ENCODE assay signal across 8 cellular contexts in the genomic region with DNA sequence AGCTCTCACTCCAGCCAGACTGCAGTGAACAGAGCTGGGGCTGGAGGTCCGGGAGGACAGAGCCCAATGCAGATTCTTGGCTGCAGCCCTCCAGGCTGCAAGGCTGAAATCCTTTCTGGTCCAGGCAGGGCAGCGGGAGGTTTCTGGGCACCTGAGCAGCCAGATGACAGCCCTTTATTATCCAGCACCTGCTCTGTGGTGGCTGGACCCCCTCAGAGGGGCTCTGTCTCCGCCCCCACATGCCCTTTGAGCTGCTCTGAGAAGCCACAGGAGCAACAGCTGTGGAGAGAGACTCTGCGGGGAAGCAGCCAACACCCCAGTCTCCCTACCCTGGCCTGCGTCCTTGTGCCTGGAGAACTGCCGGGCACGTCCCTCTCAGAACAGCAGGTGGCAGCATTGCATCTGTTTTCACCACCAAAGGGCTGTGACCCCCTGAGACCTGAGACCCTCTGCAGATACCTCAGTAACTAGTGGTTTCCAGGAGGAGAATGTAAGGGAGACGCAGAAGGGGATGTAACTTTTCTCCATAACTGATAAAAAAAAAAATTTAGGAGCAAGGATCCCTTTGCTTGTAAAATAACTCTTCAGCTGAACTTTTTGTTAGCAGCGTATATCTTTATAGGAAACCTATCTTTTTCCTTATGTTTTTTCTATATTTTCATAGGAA. TPM values are rescaled to one million over a fixed set of nuclear protein-coding genes. Genes with fewer than 3 reads are reported as not detected.
DNase-seq lines count a peak whose midpoint lies in the region; ATAC-seq and TF ChIP-seq lines count a peak whose summit lies in the region.

No MANE protein-coding gene starts in this region.

- WGBS in lower leg skin, 2 donors: 17 to 22% methylated on average over 8 to 9 of the region's 9 CpGs

- no peak overlapping the region for H3K27ac ChIP-seq in colonic mucosa

- no peaks in the 10 kb centered on the region for H3K9me3 ChIP-seq in colonic mucosa

- peak overlapping the region in 1 of 2 donors; percentile 5 for H3K9ac ChIP-seq in colonic mucosa (ENCODE audit: low read depth in 2 of 2, low read length in 2 of 2)

- H3K4me1 ChIP-seq in colonic mucosa: peaks cover 4% of the 10 kb centered on the region

- H3K4me3 ChIP-seq in colonic mucosa (no peak overlapping the region), lower leg skin (ENCODE audit: low read depth, poor library complexity, severe bottlenecking) (no peak overlapping the region)

- DNase-seq in activated gamma-delta T cell treated with Interleukin-2 at 50 U/mL for 16 hours: peak; percentile 68
- DNase-seq in activated gamma-delta T cell (lab: John Stamatoyannopoulos, UW): no peak
- peak; percentile 61 for DNase-seq in NCI-H460 (ENCODE audit: extremely low read depth, low read depth)
- peak; percentile 67 to 70 for DNase-seq in activated CD4-positive, alpha-beta T cell treated with anti-CD3 and anti-CD28 coated beads for 4 hours
- DNase-seq in colonic mucosa: peak; percentile 82
- DNase-seq in lower leg skin (ENCODE audit: low spot score in 2 of 2): peak; percentile 60 to 93
- DNase-seq in stimulated activated CD4-positive, alpha-beta T cell treated with anti-CD3 and anti-CD28 coated beads, TNF-alpha, amount 100 ng/mL, for 48 hours (ENCODE audit: low read depth in 3 of 3): peak; percentile 50 to 66 (median 52)

- no peak for ATAC-seq in HG02623 (IDR thresholded peaks at IDR 0.05; ENCODE audit: unreplicated experiment)

- no peak for TF ChIP-seq POLR2A in lower leg skin (IDR thresholded peaks at IDR 0.05)

- no peaks in the 10 kb centered on the region for H3K27me3 ChIP-seq in colonic mucosa

- TF ChIP-seq CTCF in colonic mucosa (IDR thresholded peaks at IDR 0.05) (peak; percentile 86), lower leg skin (IDR thresholded peaks at IDR 0.05) (peak in 1 of 3 donors; percentile 69)

- intact Hi-C loops in colonic mucosa (cut with DNase I) (no loop called here), lower leg skin (cut with DNase I; ENCODE audit: low total_unique reads) (loop anchor here (10.0 kb wide), 1 partner anchor 152 kb away; the partner anchor contains the start of gene DHX58)

- H3K36me3 ChIP-seq in colonic mucosa: no peaks in the 10 kb centered on the region

RNA-seq across cellular contexts. Expression of gene CNP, which starts 3.7 kb away (rescaled TPM):
- total RNA-seq in NCI-H460 (2014; rRNA removed; shearing (Covaris generic)): 26.4 and 35.2 TPM in 2 replicates
- polyA plus RNA-seq in NCI-H460 (2014; cell fraction: nucleus; rRNA removed): 41.4 and 52.4 TPM in 2 replicates
- total RNA-seq in colonic mucosa: 10 to 100 TPM; 44.7 to 49.4 TPM
- 10 to 100 TPM; 37.2 to 63.8 (median 44.5) TPM for total RNA-seq in lower leg skin

RNA-seq across cellular contexts. Expression of gene ODAD4, which starts 32.5 kb away (rescaled TPM):
- total RNA-seq in NCI-H460 (2014; rRNA removed; shearing (Covaris generic)): 0.46 and 1.3 TPM in 2 replicates
- polyA plus RNA-seq in NCI-H460 (2014; cell fraction: nucleus; rRNA removed): 1.4 and 3.0 TPM in 2 replicates
- total RNA-seq in colonic mucosa (under 1 TPM; 0.15 to 0.19 TPM), lower leg skin (under 1 TPM in 3 of 4 donors, not detected in 1; 0.13 to 0.42 (median 0.20) TPM)

RNA-seq across cellular contexts. Expression of gene ACLY, which starts 44.1 kb away (rescaled TPM):
- 100 and 114 TPM in 2 replicates for total RNA-seq in NCI-H460 (2014; rRNA removed; shearing (Covaris generic))
- 123 and 167 TPM in 2 replicates for polyA plus RNA-seq in NCI-H460 (2014; cell fraction: nucleus; rRNA removed)
- 100 to 1,000 TPM; 135 to 145 TPM for total RNA-seq in colonic mucosa
- 10 to 100 TPM; 50.3 to 73.0 (median 62.4) TPM for total RNA-seq in lower leg skin

RNA-seq across cellular contexts. Expression of gene DNAJC7, which starts 54.3 kb away (rescaled TPM):
- 107 and 109 TPM in 2 replicates for total RNA-seq in NCI-H460 (2014; rRNA removed; shearing (Covaris generic))
- polyA plus RNA-seq in NCI-H460 (2014; cell fraction: nucleus; rRNA removed): 48.8 and 70.6 TPM in 2 replicates
- total RNA-seq in colonic mucosa: 100 to 1,000 TPM in 1 of 2 donors, 10 to 100 TPM in 1; 82.7 to 103 TPM
- 10 to 100 TPM; 48.8 to 85.5 (median 63.7) TPM for total RNA-seq in lower leg skin

RNA-seq across cellular contexts. Expression of gene NKIRAS2, which starts 57.0 kb away (rescaled TPM):
- 53.1 and 60.9 TPM in 2 replicates for total RNA-seq in NCI-H460 (2014; rRNA removed; shearing (Covaris generic))
- polyA plus RNA-seq in NCI-H460 (2014; cell fraction: nucleus; rRNA removed): 36.4 and 41.8 TPM in 2 replicates
- total RNA-seq in colonic mucosa (10 to 100 TPM; 25.8 to 26.3 TPM), lower leg skin (10 to 100 TPM; 44.6 to 57.9 (median 52.3) TPM)
